Comparison of ENCODE assay signal across 11 cellular contexts in genomic region chr14:54890794-54891193, GRCh38. TPM values are rescaled to one million over a fixed set of nuclear protein-coding genes. Genes with fewer than 3 reads are reported as not detected.
DNase-seq lines count a peak whose midpoint lies in the region; ATAC-seq lines count a peak whose summit lies in the region.
"Had no signal": no experiment of that assay in that cellular context is flagged by ENCODE, and none has a peak within 500 bp of the region (broad histone marks: within the 10 kb centered on the region; RNA-seq: fewer than 3 reads in every experiment).

No MANE protein-coding gene starts in this region.

- H3K4me1 Mint-ChIP-seq in activated CD8-positive, alpha-beta T cell treated with anti-CD3 and anti-CD28 coated beads, Interleukin-2, amount 10 ng/mL, durations not matched to agents 7 days and 5 days (ENCODE audit: low read depth), result peaks cover 44% of the 10 kb centered on the region

- H3K27me3 Mint-ChIP-seq in activated CD8-positive, alpha-beta T cell treated with anti-CD3 and anti-CD28 coated beads, Interleukin-2, amount 10 ng/mL, durations not matched to agents 7 days and 5 days (ENCODE audit: low read depth), result no peaks in the 10 kb centered on the region

- H3K36me3 Mint-ChIP-seq in activated CD8-positive, alpha-beta T cell treated with anti-CD3 and anti-CD28 coated beads, Interleukin-2, amount 10 ng/mL, durations not matched to agents 7 days and 5 days (ENCODE audit: low read depth), result peaks cover 18% of the 10 kb centered on the region

- DNase-seq in activated CD8-positive, alpha-beta T cell treated with anti-CD3 and anti-CD28 coated beads, Interleukin-2, amount 10 ng/mL, durations not matched to agents 7 days and 5 days, result no peak
- DNase-seq in NCI-H146 (lab: John Stamatoyannopoulos, UW) (no peak), NCI-H2196 (lab: John Stamatoyannopoulos, UW; ENCODE audit: unreplicated experiment) (no peak), NCI-H345 treated with DMSO at 0.1 percent for 48 hours (lab: John Stamatoyannopoulos, UW; ENCODE audit: unreplicated experiment) (no peak), cerebellum (ENCODE audit: low spot score) (no peak)
- DNase-seq: dermis blood vessel endothelial cell, H7, small intestine had no signal

- CTCF ChIA-PET in activated CD8-positive, alpha-beta T cell treated with anti-CD3 and anti-CD28 coated beads, Interleukin-2, amount 10 ng/mL, durations not matched to agents 7 days and 5 days (lab: Charles Lee), result interaction anchor here (0.9 to 6.6 kb wide), 4 partner anchors 9 to 116 kb away, joined by 3 to 42 read pairs (median 14); partner anchors contain the start of gene GCH1

- peak overlapping the region; percentile 39 for H3K27ac Mint-ChIP-seq in activated CD8-positive, alpha-beta T cell treated with anti-CD3 and anti-CD28 coated beads, Interleukin-2, amount 10 ng/mL, durations not matched to agents 7 days and 5 days

- POLR2A ChIA-PET in activated CD8-positive, alpha-beta T cell treated with anti-CD3 and anti-CD28 coated beads, Interleukin-2, amount 10 ng/mL, durations not matched to agents 7 days and 5 days (lab: Charles Lee), result no interaction called here

- H3K9me3 Mint-ChIP-seq in activated CD8-positive, alpha-beta T cell treated with anti-CD3 and anti-CD28 coated beads, Interleukin-2, amount 10 ng/mL, durations not matched to agents 7 days and 5 days (ENCODE audit: insufficient read depth), result no peaks in the 10 kb centered on the region

- peak; percentile 86 for ATAC-seq in GM18502 (IDR thresholded peaks at IDR 0.05; ENCODE audit: poor library complexity, unreplicated experiment)
- ATAC-seq in GM19463 (IDR thresholded peaks at IDR 0.05; ENCODE audit: unreplicated experiment), result peak; percentile 79
- peak; percentile 71 for ATAC-seq in HG03045 (IDR thresholded peaks at IDR 0.05; ENCODE audit: unreplicated experiment)
- no peak for ATAC-seq in activated CD8-positive, alpha-beta T cell treated with anti-CD3 and anti-CD28 coated beads, Interleukin-2, amount 10 ng/mL, durations not matched to agents 7 days and 5 days

- H3K4me3 Mint-ChIP-seq in activated CD8-positive, alpha-beta T cell treated with anti-CD3 and anti-CD28 coated beads, Interleukin-2, amount 10 ng/mL, durations not matched to agents 7 days and 5 days, result no peak overlapping the region

RNA-seq across cellular contexts. Expression of gene GCH1, which starts 11.8 kb away (rescaled TPM):
- total RNA-seq in activated CD8-positive, alpha-beta T cell treated with anti-CD3 and anti-CD28 coated beads, Interleukin-2, amount 10 ng/mL, durations not matched to agents 7 days and 5 days, result 10 to 100 TPM; 51.4 to 52.3 TPM
- total RNA-seq in cerebellum, result 1.8 TPM

Comparison
In these comparisons a context has a peak if more than half of its experiments do, and no peak if none do; other contexts are left out.
1. RNA of gene GCH1, which starts 11.8 kb away (total RNA-seq): 51.4 to 52.3 TPM in activated CD8-positive, alpha-beta T cell treated with anti-CD3 and anti-CD28 coated beads, Interleukin-2, amount 10 ng/mL, durations not matched to agents 7 days and 5 days; 1.8 TPM in cerebellum (single experiment); every median in the first group is over 10 times any median in the second.